Comparison of ENCODE assay signal across 13 cellular contexts in the genomic region with DNA sequence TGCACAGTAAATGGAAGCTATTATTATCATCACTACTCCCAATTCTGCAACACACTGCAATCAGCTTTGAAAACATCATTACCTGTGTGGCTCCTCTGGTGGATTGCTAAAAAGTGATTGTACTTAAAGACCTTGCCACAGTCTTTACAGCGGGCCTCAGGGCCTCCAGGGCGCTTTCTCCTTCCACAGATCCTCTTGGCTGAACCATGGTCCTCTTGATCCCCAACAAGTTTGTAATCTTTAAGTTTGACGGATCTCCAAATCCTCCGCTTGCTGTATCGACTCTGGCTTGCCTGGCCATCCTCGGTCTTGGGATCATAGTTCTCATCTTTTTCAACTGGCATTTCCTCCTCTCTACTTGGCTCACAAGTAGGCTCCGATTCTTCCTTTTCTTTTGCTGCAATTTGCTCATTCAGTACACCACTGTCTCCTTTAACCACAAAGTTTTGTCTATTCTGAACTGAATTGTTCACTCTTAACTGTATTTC. TPM values are rescaled to one million over a fixed set of nuclear protein-coding genes. Genes with fewer than 3 reads are reported as not detected.
A peak's percentile ranks its signal among the peaks of the same experiment; 100 is the strongest.
DNase-seq lines count a peak whose midpoint lies in the region; ATAC-seq and TF ChIP-seq lines count a peak whose summit lies in the region.
"Had no signal": no experiment of that assay in that cellular context is flagged by ENCODE, and none has a peak within 500 bp of the region (broad histone marks: within the 10 kb centered on the region; RNA-seq: fewer than 3 reads in every experiment).

No MANE protein-coding gene starts in this region.

- no peaks in the 10 kb centered on the region for H3K9me3 ChIP-seq in T-helper 17 cell (ENCODE audit: control insufficient read depth, low read length, poor library complexity, severe bottlenecking)
- H3K9me3 ChIP-seq: colonic mucosa had no signal

- H3K27ac Mint-ChIP-seq in activated naive CD4-positive, alpha-beta T cell treated with anti-CD3 and anti-CD28 coated beads for 36 hours, result peak overlapping the region; percentile 43
- H3K27ac Mint-ChIP-seq in T-helper 17 cell, result peak overlapping the region; percentile 99
- H3K27ac Mint-ChIP-seq in glutamatergic neuron (ENCODE audit: unreplicated experiment), result no peak overlapping the region
- no peak overlapping the region for H3K27ac Mint-ChIP-seq in stimulated activated naive B cell treated with anti-CD40 and anti-IgM and Interleukin-4, amounts not matched to agents 10 μg/mL and 1 μg/mL and 100 μg/mL, for 72 hours

- H3K4me3 Mint-ChIP-seq in activated naive CD4-positive, alpha-beta T cell treated with anti-CD3 and anti-CD28 coated beads for 36 hours, result peak overlapping the region; percentile 85
- peak overlapping the region; percentile 97 for H3K4me3 Mint-ChIP-seq in T-helper 17 cell
- peak overlapping the region; percentile 3 for H3K4me3 Mint-ChIP-seq in glutamatergic neuron (ENCODE audit: unreplicated experiment)
- peak overlapping the region; percentile 90 to 95 for H3K4me3 Mint-ChIP-seq in stimulated activated naive B cell treated with anti-CD40 and anti-IgM and Interleukin-4, amounts not matched to agents 10 μg/mL and 1 μg/mL and 100 μg/mL, for 72 hours

- CTCF ChIA-PET in activated naive CD4-positive, alpha-beta T cell treated with anti-CD3 and anti-CD28 coated beads for 36 hours (lab: Charles Lee), result no interaction called here

- peaks cover 56% of the 10 kb centered on the region for H3K4me1 Mint-ChIP-seq in activated naive CD4-positive, alpha-beta T cell treated with anti-CD3 and anti-CD28 coated beads for 36 hours (ENCODE audit: low read depth)
- peaks cover 60% of the 10 kb centered on the region for H3K4me1 Mint-ChIP-seq in T-helper 17 cell
- peaks cover 8% of the 10 kb centered on the region for H3K4me1 Mint-ChIP-seq in glutamatergic neuron (ENCODE audit: low read depth, unreplicated experiment)
- peaks cover 37 to 76% of the 10 kb centered on the region in 2 donors for H3K4me1 Mint-ChIP-seq in stimulated activated naive B cell treated with anti-CD40 and anti-IgM and Interleukin-4, amounts not matched to agents 10 μg/mL and 1 μg/mL and 100 μg/mL, for 72 hours

- DNase-seq in activated naive CD4-positive, alpha-beta T cell treated with anti-CD3 and anti-CD28 coated beads for 36 hours, result no peak
- DNase-seq in activated naive CD4-positive, alpha-beta T cell treated with Interleukin-2 at 50 U/mL for 16 hours, result no peak
- DNase-seq in T-helper 17 cell (no peak), glutamatergic neuron (no peak), epidermal melanocyte (ENCODE audit: insufficient read length, low spot score) (no peak)
- DNase-seq in stimulated activated naive B cell treated with anti-CD40 and anti-IgM and Interleukin-4, amounts not matched to agents 10 μg/mL and 1 μg/mL and 100 μg/mL, for 72 hours, result no peak
- DNase-seq: activated CD8-positive, alpha-beta memory T cell treated with anti-CD3 and anti-CD28 coated beads, Interleukin-2, amount 50 U/mL, for 4 hours; colonic mucosa; head of caudate nucleus; NCI-H226; stimulated activated CD4-positive, alpha-beta T cell treated with anti-CD3 and anti-CD28 coated beads, Interleukin-12 subunit alpha, Interleukin-12 subunit beta, amount 100 ng/mL, for 4 hours had no signal

- intact Hi-C loops in activated naive CD4-positive, alpha-beta T cell treated with anti-CD3 and anti-CD28 coated beads for 36 hours (cut with micrococcal nuclease), result loop anchor here (5.0 kb wide), 1 partner anchor 924 kb away; no protein-coding TSS in a partner anchor

- no peaks in the 10 kb centered on the region for H3K9me3 Mint-ChIP-seq in activated naive CD4-positive, alpha-beta T cell treated with anti-CD3 and anti-CD28 coated beads for 36 hours
- peaks cover 3% of the 10 kb centered on the region for H3K9me3 Mint-ChIP-seq in glutamatergic neuron (ENCODE audit: unreplicated experiment)
- H3K9me3 Mint-ChIP-seq in stimulated activated naive B cell treated with anti-CD40 and anti-IgM and Interleukin-4, amounts not matched to agents 10 μg/mL and 1 μg/mL and 100 μg/mL, for 72 hours, result no peaks in the 10 kb centered on the region

- TF ChIP-seq CTCF in glutamatergic neuron (IDR thresholded peaks at IDR 0.05; ENCODE audit: partially characterized antibody, unreplicated experiment), result no peak

- H3K27me3 Mint-ChIP-seq in activated naive CD4-positive, alpha-beta T cell treated with anti-CD3 and anti-CD28 coated beads for 36 hours (ENCODE audit: low read depth), result no peaks in the 10 kb centered on the region
- H3K27me3 Mint-ChIP-seq in T-helper 17 cell, result no peaks in the 10 kb centered on the region
- H3K27me3 Mint-ChIP-seq in glutamatergic neuron (ENCODE audit: unreplicated experiment), result peaks cover 6% of the 10 kb centered on the region
- H3K27me3 Mint-ChIP-seq in stimulated activated naive B cell treated with anti-CD40 and anti-IgM and Interleukin-4, amounts not matched to agents 10 μg/mL and 1 μg/mL and 100 μg/mL, for 72 hours, result no peaks in the 10 kb centered on the region

- H3K36me3 Mint-ChIP-seq in activated naive CD4-positive, alpha-beta T cell treated with anti-CD3 and anti-CD28 coated beads for 36 hours (ENCODE audit: low read depth), result peaks cover 35% of the 10 kb centered on the region
- peaks cover 9% of the 10 kb centered on the region for H3K36me3 Mint-ChIP-seq in T-helper 17 cell (ENCODE audit: low read depth)
- H3K36me3 Mint-ChIP-seq in glutamatergic neuron (ENCODE audit: unreplicated experiment), result peaks cover 3% of the 10 kb centered on the region
- peaks cover 41 to 50% of the 10 kb centered on the region in 2 donors for H3K36me3 Mint-ChIP-seq in stimulated activated naive B cell treated with anti-CD40 and anti-IgM and Interleukin-4, amounts not matched to agents 10 μg/mL and 1 μg/mL and 100 μg/mL, for 72 hours

- ATAC-seq in T-helper 17 cell (no peak), GM19328 (IDR thresholded peaks at IDR 0.05; ENCODE audit: unreplicated experiment) (no peak), HG02840 (IDR thresholded peaks at IDR 0.05; ENCODE audit: low FRiP score, unreplicated experiment) (no peak)
- ATAC-seq in stimulated activated naive B cell treated with anti-CD40 and anti-IgM and Interleukin-4, amounts not matched to agents 10 μg/mL and 1 μg/mL and 100 μg/mL, for 72 hours (replicated peaks), result no peak

RNA-seq across cellular contexts. Expression of a gene that starts 2.0 kb away (rescaled TPM):
- 1 to 10 TPM; 6.9 to 7.4 TPM for total RNA-seq in activated naive CD4-positive, alpha-beta T cell treated with anti-CD3 and anti-CD28 coated beads for 36 hours
- total RNA-seq in T-helper 17 cell (10 to 100 TPM; 14.3 to 15.3 TPM), glutamatergic neuron (ENCODE audit: unreplicated experiment) (6.4 TPM)

RNA-seq across cellular contexts. Expression of a gene that starts 25.5 kb away (rescaled TPM):
- 10 to 100 TPM; 20.4 to 22.9 TPM for total RNA-seq in activated naive CD4-positive, alpha-beta T cell treated with anti-CD3 and anti-CD28 coated beads for 36 hours
- total RNA-seq in T-helper 17 cell (100 to 1,000 TPM; 136 TPM), glutamatergic neuron (ENCODE audit: unreplicated experiment) (782 TPM)

RNA-seq across cellular contexts. Expression of a gene that starts 40.5 kb away (rescaled TPM):
- total RNA-seq in activated naive CD4-positive, alpha-beta T cell treated with anti-CD3 and anti-CD28 coated beads for 36 hours, result 1 to 10 TPM; 9.4 to 9.7 TPM
- total RNA-seq in T-helper 17 cell, result 10 to 100 TPM; 22.9 to 49.5 TPM
- total RNA-seq in glutamatergic neuron (ENCODE audit: unreplicated experiment), result 6.4 TPM

RNA-seq across cellular contexts. Expression of a gene that starts 40.6 kb away (rescaled TPM):
- under 1 TPM in 1 of 2 experiments, not detected in 1; 0.19 TPM for total RNA-seq in activated naive CD4-positive, alpha-beta T cell treated with anti-CD3 and anti-CD28 coated beads for 36 hours
- total RNA-seq in T-helper 17 cell, result 1 to 10 TPM in 1 of 2 donors, under 1 TPM in 1; 0.83 to 1.6 TPM
- total RNA-seq in glutamatergic neuron (ENCODE audit: unreplicated experiment), result 0.83 TPM

Comparison
In these comparisons a context has a peak if more than half of its experiments do, and no peak if none do; other contexts are left out.
1. H3K27ac Mint-ChIP-seq: peak in activated naive CD4-positive, alpha-beta T cell treated with anti-CD3 and anti-CD28 coated beads for 36 hours (single experiment) and T-helper 17 cell (single experiment); none in glutamatergic neuron (single experiment) and stimulated activated naive B cell treated with anti-CD40 and anti-IgM and Interleukin-4, amounts not matched to agents 10 μg/mL and 1 μg/mL and 100 μg/mL, for 72 hours (single experiment).
2. H3K4me3 Mint-ChIP-seq: peak in every context shown above with its lines; median percentile 97 in T-helper 17 cell; 92 in stimulated activated naive B cell treated with anti-CD40 and anti-IgM and Interleukin-4, amounts not matched to agents 10 μg/mL and 1 μg/mL and 100 μg/mL, for 72 hours; 85 in activated naive CD4-positive, alpha-beta T cell treated with anti-CD3 and anti-CD28 coated beads for 36 hours; 3 in glutamatergic neuron.
3. RNA of a gene that starts 25.5 kb away (total RNA-seq): 782 TPM in glutamatergic neuron (single experiment) and 136 TPM in T-helper 17 cell; 20.4 to 22.9 TPM in activated naive CD4-positive, alpha-beta T cell treated with anti-CD3 and anti-CD28 coated beads for 36 hours; every median in the first group is over 4 times any median in the second.